Comparison of ENCODE assay signal across 14 cellular contexts in genomic region chr12:124667671-124668337, GRCh38.
DNase-seq lines count a peak whose midpoint lies in the region; ATAC-seq and TF ChIP-seq lines count a peak whose summit lies in the region.
"Had no signal": no experiment of that assay in that cellular context is flagged by ENCODE, and none has a peak within 500 bp of the region (broad histone marks: within the 10 kb centered on the region; RNA-seq: fewer than 3 reads in every experiment).

No MANE protein-coding gene starts in this region.

- ATAC-seq in left ventricle myocardium superior (peak; percentile 36), gastroesophageal sphincter (peak; percentile 65)
- ATAC-seq: activated CD8-positive, alpha-beta T cell treated with anti-CD3 and anti-CD28 coated beads for 36 hours; activated T-helper 17 cell treated with anti-CD3 and anti-CD28 coated beads, Interleukin-2, amount 50 U/mL, for 72 hours; CD8-positive, alpha-beta T cell; SK-N-SH treated with all-trans-retinoic acid at 6 μM for 48 hours had no signal

- DNase-seq in left ventricle myocardium superior (no peak), left ventricle myocardium inferior (no peak), NCI-H774 (lab: John Stamatoyannopoulos, UW) (peak; percentile 57), HuH-7 (ENCODE audit: low spot score) (no peak), SK-N-DZ (ENCODE audit: low spot score) (no peak), GM10248 (ENCODE audit: extremely low spot score) (no peak)
- no peak for DNase-seq in stimulated activated CD4-positive, alpha-beta T cell treated with anti-CD3 and anti-CD28 coated beads, Interleukin-15, amount 100 ng/mL, for 24 hours
- DNase-seq: ACHN; activated CD8-positive, alpha-beta T cell treated with anti-CD3 and anti-CD28 coated beads for 36 hours; CD8-positive, alpha-beta T cell; cortex of kidney had no signal

- H3K36me3 ChIP-seq in left ventricle myocardium inferior (no peaks in the 10 kb centered on the region), gastroesophageal sphincter (no peaks in the 10 kb centered on the region)

- TF ChIP-seq POLR2A in gastroesophageal sphincter (IDR thresholded peaks at IDR 0.05), result no peak

- no peak overlapping the region for H3K27ac ChIP-seq in left ventricle myocardium inferior (replicated peaks)
- peak overlapping the region in 3 of 4 donors; percentile 49 to 64 (median 61) for H3K27ac ChIP-seq in gastroesophageal sphincter

- H3K27me3 ChIP-seq in left ventricle myocardium inferior (ENCODE audit: low read depth) (no peaks in the 10 kb centered on the region), gastroesophageal sphincter (no peaks in the 10 kb centered on the region)

- intact Hi-C loops in left ventricle myocardium superior (cut with micrococcal nuclease), result no loop called here
- intact Hi-C loops in left ventricle myocardium inferior (cut with micrococcal nuclease), result no loop called here

- 36 to 53% methylated on average over 6 to 12 of the region's 17 CpGs for WGBS in gastroesophageal sphincter (ENCODE audit: low coverage in 1 of 2), 2 donors

- peaks cover 19% of the 10 kb centered on the region for H3K9me3 ChIP-seq in left ventricle myocardium inferior (replicated peaks)
- peaks cover 0 to 16% (median 0%) of the 10 kb centered on the region in 3 donors for H3K9me3 ChIP-seq in gastroesophageal sphincter

- no peak overlapping the region for H3K4me3 ChIP-seq in left ventricle myocardium inferior
- no peak overlapping the region for H3K4me3 ChIP-seq in gastroesophageal sphincter

- no peak for TF ChIP-seq EP300 in gastroesophageal sphincter (IDR thresholded peaks at IDR 0.05)

- CTCF ChIA-PET in GM10248 (lab: Yijun Ruan, JAX), result interaction anchor here (2.3 kb wide), 1 partner anchor 15 kb away, joined by 5 read pairs; no protein-coding TSS in a partner anchor

- TF ChIP-seq CTCF in left ventricle myocardium inferior (IDR thresholded peaks at IDR 0.05; ENCODE audit: borderline replicate concordance) (no peak), gastroesophageal sphincter (IDR thresholded peaks at IDR 0.05) (peak in 1 of 4 experiments; percentile 16), GM10248 (IDR thresholded peaks at IDR 0.05; ENCODE audit: control extremely low read depth, extremely low read depth, low read depth, missing control alignments) (no peak)

- POLR2A ChIA-PET in GM10248 (lab: Yijun Ruan, JAX), result no interaction called here

- H3K4me1 ChIP-seq in left ventricle myocardium inferior (peaks cover 26% of the 10 kb centered on the region), gastroesophageal sphincter (peaks cover 3 to 33% (median 5%) of the 10 kb centered on the region in 3 donors)
